In genomic region chr9:109301012-109301411, GRCh38 we compare ENCODE assay signal across 7 cellular contexts.
"Had no signal": no experiment of that assay in that cellular context is flagged by ENCODE, and none has a peak within 500 bp of the region (broad histone marks: within the 10 kb centered on the region; RNA-seq: fewer than 3 reads in every experiment).

No MANE protein-coding gene starts in this region.

- H3K27ac ChIP-seq: HL-60, KMS-11 had no signal

- DNase-seq: H9, HCEC 1CT, HFFc6, KBM-7 had no signal

- H3K4me3 ChIP-seq: GM23338 had no signal
